Comparison of ENCODE assay signal across 17 cellular contexts in the genomic region with DNA sequence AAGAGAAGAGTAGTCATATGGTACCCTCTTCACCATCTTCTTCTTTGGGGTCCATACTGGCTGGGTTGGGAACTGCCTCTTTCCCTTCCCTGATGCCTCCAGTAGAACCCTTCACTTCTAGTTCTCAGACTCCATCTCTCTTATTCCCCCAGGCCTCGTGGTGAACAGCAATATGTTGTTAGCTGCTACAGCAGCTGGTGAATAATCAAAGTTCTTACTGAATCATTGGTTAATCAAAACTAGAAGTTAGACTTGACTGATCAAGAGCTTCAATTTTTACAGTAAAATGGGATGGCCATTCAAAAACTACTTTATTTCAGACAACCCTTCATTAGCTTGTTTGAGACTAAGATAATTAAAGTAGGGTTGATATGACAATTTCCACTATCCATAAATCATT.
DNase-seq lines count a peak whose midpoint lies in the region; ATAC-seq and TF ChIP-seq lines count a peak whose summit lies in the region.
"Had no signal": no experiment of that assay in that cellular context is flagged by ENCODE, and none has a peak within 500 bp of the region (broad histone marks: within the 10 kb centered on the region; RNA-seq: fewer than 3 reads in every experiment).

No MANE protein-coding gene starts in this region.

- H3K4me2 ChIP-seq in HCT116 (ENCODE audit: low read length) = peak overlapping the region; percentile 63; the same call in 1 of the 2 replicates

- no TSS peak for BruUV-seq in HCT116 (replicated peaks; lab: Mats Ljungman, UMichigan)

- H3K27ac ChIP-seq in 22Rv1 = peak overlapping the region; percentile 40; the same call in 1 of the 2 replicates
- H3K27ac ChIP-seq in HCT116 (ENCODE audit: low read depth, low read length) = no peak overlapping the region
- peak overlapping the region; percentile 39 to 66 for H3K27ac ChIP-seq in mucosa of rectum (ENCODE audit: low read depth in 2 of 2, low read length in 2 of 2)
- H3K27ac ChIP-seq: RWPE1, SJSA1 had no signal

- H4K20me1 ChIP-seq in HCT116 (ENCODE audit: insufficient read depth) = no peaks in the 10 kb centered on the region

- H3K9me3 ChIP-seq in HCT116 (ENCODE audit: control insufficient read depth in 1 of 2, insufficient read depth in 1 of 2, low read depth in 1 of 2, low read length in 2 of 2) (no peaks in the 10 kb centered on the region), mucosa of rectum (ENCODE audit: control insufficient read depth in 2 of 2, low read length in 2 of 2) (no peaks in the 10 kb centered on the region)
- H3K9me3 ChIP-seq: Caco-2, SJSA1 had no signal

- no peak overlapping the region for H2AFZ ChIP-seq in HCT116 (ENCODE audit: low read depth, low read length, poor library complexity, severe bottlenecking)

- H3K4me1 ChIP-seq in HCT116 (ENCODE audit: control insufficient read depth in 1 of 2, insufficient read depth in 2 of 2, low read length in 2 of 2) = peaks cover 14 to 17% of the 10 kb centered on the region in 2 experiments
- peaks cover 14 to 27% of the 10 kb centered on the region in 2 donors for H3K4me1 ChIP-seq in mucosa of rectum (ENCODE audit: control insufficient read depth in 2 of 2, insufficient read depth in 2 of 2, low read length in 2 of 2)
- H3K4me1 ChIP-seq: Caco-2 had no signal

- TF ChIP-seq CTCF in 22Rv1 (IDR thresholded peaks at IDR 0.05) (no peak), HCT116 (IDR thresholded peaks at IDR 0.05 in 2 of 3, conservative IDR thresholded peaks at IDR 0.05 in 1 of 3; ENCODE audit: borderline replicate concordance in 1 of 3, insufficient read depth in 1 of 3, low read depth in 2 of 3, low read length in 2 of 3) (no peak), chondrocyte (IDR thresholded peaks at IDR 0.05) (no peak)

- DNase-seq in HCT116 (ENCODE audit: low read depth, low spot score) (no peak), chondrocyte (ENCODE audit: low spot score) (no peak), NCI-H2196 (lab: John Stamatoyannopoulos, UW; ENCODE audit: unreplicated experiment) (no peak), 8988T (no peak)
- DNase-seq in stimulated activated CD4-positive, alpha-beta T cell treated with anti-CD3 and anti-CD28 coated beads, Interleukin-15, amount 100 ng/mL, for 24 hours = no peak
- DNase-seq in effector CD8-positive, alpha-beta T cell (lab: John Stamatoyannopoulos, UW) = no peak
- DNase-seq: Caco-2; CD4-positive, CD25-positive, alpha-beta regulatory T cell; H9; NCI-H187; NCI-H69; NK-92 treated with Interleukin-12 subunit alpha and Interleukin-12 subunit beta, amount 100 ng/mL, for 24 hours; OCI-M1 had no signal

- H3K4me1 Mint-ChIP-seq in chondrocyte (ENCODE audit: low read depth) = peaks cover 65% of the 10 kb centered on the region

- H3K4me3 ChIP-seq in HCT116 (replicated peaks in 1 of 2; ENCODE audit: low read depth in 1 of 2, low read length in 2 of 2) (no peak overlapping the region), mucosa of rectum (ENCODE audit: low read length in 2 of 2) (no peak overlapping the region)
- H3K4me3 ChIP-seq: SJSA1 had no signal

- H3K9me2 ChIP-seq in HCT116 (ENCODE audit: insufficient read depth) = no peaks in the 10 kb centered on the region

- H3K9ac ChIP-seq in HCT116 (ENCODE audit: low read length) (no peak overlapping the region), mucosa of rectum (ENCODE audit: low read depth in 1 of 2, low read length in 2 of 2) (no peak overlapping the region)

- TF ChIP-seq POLR2A in HCT116 (IDR thresholded peaks at IDR 0.05; ENCODE audit: borderline replicate concordance, extremely low read depth, insufficient read depth, insufficient read length) = no peak

- RAD21 ChIA-PET in HCT116 (lab: Charles Lee; ENCODE audit: low non-redundant PET in 1 of 2, low total read pairs in 2 of 2, uncharacterized antibody in 2 of 2, unreplicated experiment in 2 of 2) = no interaction called here

- no peaks in the 10 kb centered on the region for H3K36me3 Mint-ChIP-seq in chondrocyte (ENCODE audit: low read depth)
- H3K36me3 Mint-ChIP-seq: CD4-positive, CD25-positive, alpha-beta regulatory T cell had no signal

- no peaks in the 10 kb centered on the region for H3K79me2 ChIP-seq in HCT116 (ENCODE audit: insufficient read depth, low read length)

- H3K4me3 Mint-ChIP-seq in chondrocyte (ENCODE audit: unreplicated experiment) = no peak overlapping the region
- H3K4me3 Mint-ChIP-seq: CD4-positive, CD25-positive, alpha-beta regulatory T cell; H9 had no signal

- no peaks in the 10 kb centered on the region for H3K27me3 Mint-ChIP-seq in chondrocyte (ENCODE audit: low read depth)
- H3K27me3 Mint-ChIP-seq: CD4-positive, CD25-positive, alpha-beta regulatory T cell had no signal

- CTCF ChIA-PET in HCT116 (lab: Charles Lee) = no interaction called here

- H3K27me3 ChIP-seq in HCT116 (ENCODE audit: insufficient read depth, low read length) (no peaks in the 10 kb centered on the region), mucosa of rectum (ENCODE audit: control insufficient read depth in 2 of 2, insufficient read depth in 2 of 2, low read length in 2 of 2) (no peaks in the 10 kb centered on the region)
- H3K27me3 ChIP-seq: SJSA1 had no signal

- ATAC-seq in HCT116 = no peak

- no peaks in the 10 kb centered on the region for H3K36me3 ChIP-seq in HCT116 (ENCODE audit: control insufficient read depth in 1 of 2, insufficient read depth in 2 of 2, low read length in 2 of 2)
- H3K36me3 ChIP-seq in mucosa of rectum (ENCODE audit: control insufficient read depth in 2 of 2, insufficient read depth in 2 of 2, low read length in 2 of 2) = no peaks in the 10 kb centered on the region
- H3K36me3 ChIP-seq: SJSA1 had no signal

- no peak for TF ChIP-seq RAD21 in HCT116 (IDR thresholded peaks at IDR 0.05; ENCODE audit: low read depth)

- no peaks in the 10 kb centered on the region for H3K9me3 Mint-ChIP-seq in chondrocyte (ENCODE audit: low read depth)
- H3K9me3 Mint-ChIP-seq: CD4-positive, CD25-positive, alpha-beta regulatory T cell; H9 had no signal

- peak overlapping the region; percentile 86 for H3K27ac Mint-ChIP-seq in chondrocyte (ENCODE audit: unreplicated experiment)
- H3K27ac Mint-ChIP-seq: CD4-positive, CD25-positive, alpha-beta regulatory T cell; H9 had no signal

- POLR2A ChIA-PET in HCT116 (lab: Charles Lee) = no interaction called here

- intact Hi-C loops in HCT116 (cut with micrococcal nuclease) = no loop called here

TF ChIP-seq in HCT116, 20 proteins besides CTCF, POLR2A, EP300 and RAD21:
- TF ChIP-seq SIN3A (IDR thresholded peaks at IDR 0.05; ENCODE audit: low read depth) (no peak), ZNF274 (IDR thresholded peaks at IDR 0.05; ENCODE audit: low read depth, low read length) (no peak), CEBPB (IDR thresholded peaks at IDR 0.05; ENCODE audit: low read depth) (no peak), POLR2AphosphoS5 (IDR thresholded peaks at IDR 0.05; ENCODE audit: low read depth, low read length) (no peak), TCF7L2 (IDR thresholded peaks at IDR 0.05; ENCODE audit: borderline replicate concordance, extremely low read depth, insufficient read depth, insufficient read length) (no peak), FOSL1 (IDR thresholded peaks at IDR 0.05; ENCODE audit: low read depth) (no peak), JUND (IDR thresholded peaks at IDR 0.05) (no peak), ELF1 (IDR thresholded peaks at IDR 0.05; ENCODE audit: borderline replicate concordance, low read depth) (no peak), EZH2 (IDR thresholded peaks at IDR 0.05) (no peak), SP1 (IDR thresholded peaks at IDR 0.05; ENCODE audit: low read depth) (no peak), YY1 (IDR thresholded peaks at IDR 0.05; ENCODE audit: extremely low read depth, insufficient replicate concordance, low read depth, low read length) (no peak)
- TF ChIP-seq, protein P1, sequence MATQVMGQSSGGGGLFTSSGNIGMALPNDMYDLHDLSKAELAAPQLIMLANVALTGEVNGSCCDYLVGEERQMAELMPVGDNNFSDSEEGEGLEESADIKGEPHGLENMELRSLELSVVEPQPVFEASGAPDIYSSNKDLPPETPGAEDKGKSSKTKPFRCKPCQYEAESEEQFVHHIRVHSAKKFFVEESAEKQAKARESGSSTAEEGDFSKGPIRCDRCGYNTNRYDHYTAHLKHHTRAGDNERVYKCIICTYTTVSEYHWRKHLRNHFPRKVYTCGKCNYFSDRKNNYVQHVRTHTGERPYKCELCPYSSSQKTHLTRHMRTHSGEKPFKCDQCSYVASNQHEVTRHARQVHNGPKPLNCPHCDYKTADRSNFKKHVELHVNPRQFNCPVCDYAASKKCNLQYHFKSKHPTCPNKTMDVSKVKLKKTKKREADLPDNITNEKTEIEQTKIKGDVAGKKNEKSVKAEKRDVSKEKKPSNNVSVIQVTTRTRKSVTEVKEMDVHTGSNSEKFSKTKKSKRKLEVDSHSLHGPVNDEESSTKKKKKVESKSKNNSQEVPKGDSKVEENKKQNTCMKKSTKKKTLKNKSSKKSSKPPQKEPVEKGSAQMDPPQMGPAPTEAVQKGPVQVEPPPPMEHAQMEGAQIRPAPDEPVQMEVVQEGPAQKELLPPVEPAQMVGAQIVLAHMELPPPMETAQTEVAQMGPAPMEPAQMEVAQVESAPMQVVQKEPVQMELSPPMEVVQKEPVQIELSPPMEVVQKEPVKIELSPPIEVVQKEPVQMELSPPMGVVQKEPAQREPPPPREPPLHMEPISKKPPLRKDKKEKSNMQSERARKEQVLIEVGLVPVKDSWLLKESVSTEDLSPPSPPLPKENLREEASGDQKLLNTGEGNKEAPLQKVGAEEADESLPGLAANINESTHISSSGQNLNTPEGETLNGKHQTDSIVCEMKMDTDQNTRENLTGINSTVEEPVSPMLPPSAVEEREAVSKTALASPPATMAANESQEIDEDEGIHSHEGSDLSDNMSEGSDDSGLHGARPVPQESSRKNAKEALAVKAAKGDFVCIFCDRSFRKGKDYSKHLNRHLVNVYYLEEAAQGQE (IDR thresholded peaks at IDR 0.05; ENCODE audit: low read depth) = no peak
TF ChIP-seq in HCT116: peak in this region for 0.
